ENCODE assay signal across 8 cellular contexts in genomic region chr17:17972126-17972951, GRCh38. TPM values are rescaled to one million over a fixed set of nuclear protein-coding genes. Genes with fewer than 3 reads are reported as not detected.
DNase-seq lines count a peak whose midpoint lies in the region; ATAC-seq lines count a peak whose summit lies in the region.

A gene with protein sequence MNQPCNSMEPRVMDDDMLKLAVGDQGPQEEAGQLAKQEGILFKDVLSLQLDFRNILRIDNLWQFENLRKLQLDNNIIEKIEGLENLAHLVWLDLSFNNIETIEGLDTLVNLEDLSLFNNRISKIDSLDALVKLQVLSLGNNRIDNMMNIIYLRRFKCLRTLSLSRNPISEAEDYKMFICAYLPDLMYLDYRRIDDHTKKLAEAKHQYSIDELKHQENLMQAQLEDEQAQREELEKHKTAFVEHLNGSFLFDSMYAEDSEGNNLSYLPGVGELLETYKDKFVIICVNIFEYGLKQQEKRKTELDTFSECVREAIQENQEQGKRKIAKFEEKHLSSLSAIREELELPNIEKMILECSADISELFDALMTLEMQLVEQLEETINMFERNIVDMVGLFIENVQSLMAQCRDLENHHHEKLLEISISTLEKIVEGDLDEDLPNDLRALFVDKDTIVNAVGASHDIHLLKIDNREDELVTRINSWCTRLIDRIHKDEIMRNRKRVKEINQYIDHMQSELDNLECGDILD (plus strand): TSS chr17:17972862. CDS start chr17:17977599, 4,737 bp downstream.
Gene TOM1L2, minus strand, starts transcription at chr17:17972400. Its CDS starts 87 bp downstream, at chr17:17972313.

- peak within 1 kb of the TSS; percentile 86 to 99 (median 97) for H3K4me3 Mint-ChIP-seq in IgD-negative memory B cell

- peaks cover 1% of the 10 kb centered on the region for H3K36me3 Mint-ChIP-seq in IgD-negative memory B cell

- peaks cover 58% of the 10 kb centered on the region for H3K4me1 ChIP-seq in mononuclear cell (ENCODE audit: insufficient read depth, low read length)

- H3K4me1 Mint-ChIP-seq in IgD-negative memory B cell = peaks cover 7 to 21% (median 16%) of the 10 kb centered on the region in 3 donors

- DNase-seq in DMS153 (lab: John Stamatoyannopoulos, UW) (peak; percentile 99), OCI-M1 (lab: John Stamatoyannopoulos, UW) (peak; percentile 99), activated T-cell treated with anti-CD3 and anti-CD28 coated beads for 48 hours (ENCODE audit: low read depth) (peak; percentile 99), epithelial cell of prostate (ENCODE audit: low read depth, low spot score) (peak; percentile 99)
- peak; percentile 99 to 100 for DNase-seq in stimulated activated CD8-positive, alpha-beta memory T cell treated with anti-CD3 and anti-CD28 coated beads, Interleukin-2, amount 100 ng/mL, for 48 hours (ENCODE audit: low read depth in 2 of 2)

- H3K27me3 Mint-ChIP-seq in IgD-negative memory B cell = no peaks in the 10 kb centered on the region

- ATAC-seq in GM21576 (IDR thresholded peaks at IDR 0.05; ENCODE audit: unreplicated experiment) = peak; percentile 96

- no peaks in the 10 kb centered on the region for H3K9me3 Mint-ChIP-seq in IgD-negative memory B cell

- H3K27me3 ChIP-seq in mononuclear cell (ENCODE audit: insufficient read depth, low read length) = no peaks in the 10 kb centered on the region

- H3K9me3 ChIP-seq in mononuclear cell (ENCODE audit: low read depth, low read length) = no peaks in the 10 kb centered on the region

- H3K4me3 ChIP-seq in mononuclear cell (ENCODE audit: low read length) = peak within 1 kb of the TSS; percentile 78

- peak within 1 kb of the TSS; percentile 77 to 99 (median 97) for H3K27ac Mint-ChIP-seq in IgD-negative memory B cell

- peak within 1 kb of the TSS; percentile 63 for H3K27ac ChIP-seq in epithelial cell of prostate

RNA-seq across cellular contexts. Expression of the first gene that starts in this region (rescaled TPM):
- polyA plus RNA-seq in IgD-negative memory B cell = 0.90 TPM
- total RNA-seq in mononuclear cell = not detected

RNA-seq across cellular contexts. Expression of gene TOM1L2, which starts in this region (rescaled TPM):
- 3.7 TPM for polyA plus RNA-seq in IgD-negative memory B cell
- total RNA-seq in mononuclear cell = 14.4 TPM

Comparison
In these comparisons a context has a peak if more than half of its experiments do, and no peak if none do; other contexts are left out.
1. Peak in every context shown above with its lines: DNase-seq, ATAC-seq, H3K4me3 ChIP-seq and H3K27ac ChIP-seq.